ENCODE assay signal across 12 cellular contexts in genomic region chr6:130259557-130259956, GRCh38. TPM values are rescaled to one million over a fixed set of nuclear protein-coding genes. Genes with fewer than 3 reads are reported as not detected.
A peak's percentile ranks its signal among the peaks of the same experiment; 100 is the strongest.
DNase-seq lines count a peak whose midpoint lies in the region; ATAC-seq and TF ChIP-seq lines count a peak whose summit lies in the region.
"Had no signal": no experiment of that assay in that cellular context is flagged by ENCODE, and none has a peak within 500 bp of the region (broad histone marks: within the 10 kb centered on the region; RNA-seq: fewer than 3 reads in every experiment).

No MANE protein-coding gene starts in this region.

- no peaks in the 10 kb centered on the region for H3K36me3 Mint-ChIP-seq in activated T-cell treated with anti-CD3 and anti-CD28 coated beads, Interleukin-2, amount 50 U/mL, for 24 hours (ENCODE audit: low read depth)
- H3K36me3 Mint-ChIP-seq in natural killer cell, result no peaks in the 10 kb centered on the region

- peak overlapping the region; percentile 84 for H3K27ac Mint-ChIP-seq in activated T-cell treated with anti-CD3 and anti-CD28 coated beads, Interleukin-2, amount 50 U/mL, for 24 hours
- peak overlapping the region; percentile 87 to 88 for H3K27ac Mint-ChIP-seq in natural killer cell

- no peak overlapping the region for H3K4me3 ChIP-seq in gastroesophageal sphincter
- H3K4me3 ChIP-seq: uterus had no signal

- no peak overlapping the region for H3K27ac ChIP-seq in gastroesophageal sphincter
- H3K27ac ChIP-seq: parathyroid adenoma, uterus had no signal

- TF ChIP-seq EP300 in gastroesophageal sphincter (IDR thresholded peaks at IDR 0.05), result no peak

- TF ChIP-seq POLR2A in gastroesophageal sphincter (IDR thresholded peaks at IDR 0.05), result no peak

- no peaks in the 10 kb centered on the region for H3K27me3 ChIP-seq in gastroesophageal sphincter
- H3K27me3 ChIP-seq: uterus had no signal

- no peak for DNase-seq in activated T-cell treated with anti-CD3 and anti-CD28 coated beads, Interleukin-2, amount 50 U/mL, for 24 hours
- no peak for DNase-seq in activated T-cell treated with anti-CD3 and anti-CD28 coated beads, Interleukin-2, amount 50 U/mL, for 1 hour
- DNase-seq in natural killer cell (no peak), NCI-H1048 (lab: John Stamatoyannopoulos, UW) (no peak)
- DNase-seq in central memory CD4-positive, alpha-beta T cell, result no peak
- DNase-seq: amniotic stem cell, uterus had no signal

- H3K4me3 Mint-ChIP-seq in activated T-cell treated with anti-CD3 and anti-CD28 coated beads, Interleukin-2, amount 50 U/mL, for 24 hours, result no peak overlapping the region
- H3K4me3 Mint-ChIP-seq in natural killer cell, result peak overlapping the region; percentile 92

- no peak for TF ChIP-seq CTCF in natural killer cell (IDR thresholded peaks at IDR 0.05)
- TF ChIP-seq CTCF in gastroesophageal sphincter (IDR thresholded peaks at IDR 0.05), result no peak

- WGBS in gastroesophageal sphincter (ENCODE audit: low coverage in 1 of 2), 2 donors, result 67 to 72% methylated on average over 2 of the region's 2 CpGs

- H3K9me3 ChIP-seq in gastroesophageal sphincter, result no peaks in the 10 kb centered on the region
- H3K9me3 ChIP-seq: uterus had no signal

- no peaks in the 10 kb centered on the region for H3K27me3 Mint-ChIP-seq in activated T-cell treated with anti-CD3 and anti-CD28 coated beads, Interleukin-2, amount 50 U/mL, for 24 hours
- H3K27me3 Mint-ChIP-seq in natural killer cell (ENCODE audit: low read depth in 2 of 2), result no peaks in the 10 kb centered on the region

- no peaks in the 10 kb centered on the region for H3K36me3 ChIP-seq in gastroesophageal sphincter
- H3K36me3 ChIP-seq: uterus had no signal

- intact Hi-C loops in natural killer cell (cut with micrococcal nuclease), result no loop called here

- no peaks in the 10 kb centered on the region for H3K4me1 ChIP-seq in gastroesophageal sphincter
- H3K4me1 ChIP-seq: parathyroid adenoma, uterus had no signal

- H3K9me3 Mint-ChIP-seq in activated T-cell treated with anti-CD3 and anti-CD28 coated beads, Interleukin-2, amount 50 U/mL, for 24 hours, result peaks cover 2% of the 10 kb centered on the region
- no peaks in the 10 kb centered on the region for H3K9me3 Mint-ChIP-seq in natural killer cell

- ATAC-seq in HG02588 (IDR thresholded peaks at IDR 0.05; ENCODE audit: unreplicated experiment) (peak; percentile 26), HG03442 (IDR thresholded peaks at IDR 0.05; ENCODE audit: unreplicated experiment) (peak; percentile 10), natural killer cell (peak in 1 of 3 donors; percentile 8), gastroesophageal sphincter (no peak)

- peaks cover 24% of the 10 kb centered on the region for H3K4me1 Mint-ChIP-seq in activated T-cell treated with anti-CD3 and anti-CD28 coated beads, Interleukin-2, amount 50 U/mL, for 24 hours (ENCODE audit: low read depth)
- H3K4me1 Mint-ChIP-seq in natural killer cell, result peaks cover 45 to 48% of the 10 kb centered on the region in 2 donors

RNA-seq across cellular contexts. Expression of gene SAMD3, which starts 36.8 kb away (rescaled TPM):
- total RNA-seq in natural killer cell, result 100 to 1,000 TPM; 322 to 413 (median 339) TPM
- total RNA-seq in gastroesophageal sphincter, result under 1 TPM in 1 of 4 donors, not detected in 3; 0.54 TPM
- total RNA-seq: kidney epithelial cell had no signal

Comparison
In these comparisons a context has a peak if more than half of its experiments do, and no peak if none do; other contexts are left out.
1. RNA of gene SAMD3, which starts 36.8 kb away (total RNA-seq): 322 to 413 TPM in natural killer cell; 0.54 TPM in gastroesophageal sphincter; every median in the first group is over 100 times any median in the second.